3 cellular contexts compared by ENCODE assay signal in genomic region chr11:12608678-12609077, GRCh38.
A peak's percentile ranks its signal among the peaks of the same experiment; 100 is the strongest.
DNase-seq lines count a peak whose midpoint lies in the region; ATAC-seq, FAIRE-seq and TF ChIP-seq lines count a peak whose summit lies in the region.
"Not testable (repeated sequence)": the region's sequence is repeated elsewhere in the genome, so short reads cannot be mapped to it uniquely, and the experiment has no call there.

No MANE protein-coding gene starts in this region.

- H3K27ac Mint-ChIP-seq in neural progenitor cell: not testable (repeated sequence)

- not testable (repeated sequence) for TF ChIP-seq CTCF in HEK293 (tag by site-specific recombination; IDR thresholded peaks at IDR 0.05); K562 (IDR thresholded peaks at IDR 0.05 in 2 of 3, conservative IDR thresholded peaks at IDR 0.05 in 1 of 3; ENCODE audit: insufficient read depth in 2 of 3, low read depth in 1 of 3, low read length in 3 of 3); neural progenitor cell (IDR thresholded peaks at IDR 0.05)

- H3K4me2 ChIP-seq in K562 (ENCODE audit: insufficient read depth, low read length); neural progenitor cell: not testable (repeated sequence)

- in situ Hi-C loops in K562 (cut with MboI): not testable (repeated sequence)

- not testable (repeated sequence) for ATAC-seq in K562

- not testable (repeated sequence) for H3K36me3 ChIP-seq in HEK293 (ENCODE audit: control insufficient read depth in 2 of 2, insufficient read depth in 1 of 2, low read length in 2 of 2); K562 (ENCODE audit: control insufficient read depth, insufficient read depth, low read length); neural progenitor cell

- 68% methylated on average over 4 of the region's 5 CpGs for WGBS in K562 (ENCODE audit: insufficient coverage, low coverage, missing lambda C conversion rate)

- H3K4me3 ChIP-seq in HEK293 (ENCODE audit: low read depth, low read length); K562; neural progenitor cell: not testable (repeated sequence)

- FAIRE-seq in K562 (lab: Jason Lieb, UNC): not testable (repeated sequence)

- H3K36me3 Mint-ChIP-seq in neural progenitor cell: not testable (repeated sequence)

- BruUV-seq in K562 (replicated peaks; lab: Mats Ljungman, UMichigan): not testable (repeated sequence)

- H3K4me1 Mint-ChIP-seq in neural progenitor cell: not testable (repeated sequence)

- TF ChIP-seq RAD21 in K562 (CRISPR knock-in tag; conservative IDR thresholded peaks at IDR 0.05 in 1 of 2, IDR thresholded peaks at IDR 0.05 in 1 of 2): not testable (repeated sequence)

- TF ChIP-seq EP300 in K562 (IDR thresholded peaks at IDR 0.05; ENCODE audit: low read length): not testable (repeated sequence)

- peak overlapping the region; percentile 47 for H3K4me3 Mint-ChIP-seq in neural progenitor cell

- intact Hi-C loops in K562 (cut with micrococcal nuclease): not testable (repeated sequence)

- H3K27ac ChIP-seq in HEK293 (ENCODE audit: extremely low read depth, low read depth, low read length); K562 (ENCODE audit: extremely low read depth, low read depth, low read length); neural progenitor cell: not testable (repeated sequence)

- not testable (repeated sequence) for H3K79me2 ChIP-seq in K562 (ENCODE audit: control insufficient read depth, insufficient read depth, low read length); neural progenitor cell (ENCODE audit: low read depth)

- H3K9me3 ChIP-seq in HEK293 (ENCODE audit: control insufficient read depth, insufficient read depth, low read depth, low read length); K562 (replicated peaks; ENCODE audit: control insufficient read depth, insufficient read depth, low read depth, low read length); neural progenitor cell (ENCODE audit: low read depth): not testable (repeated sequence)

- not testable (repeated sequence) for DNase-seq in K562 (ENCODE audit: extremely low read depth in 1 of 4, low spot score in 3 of 4); neural progenitor cell (ENCODE audit: low spot score)

- not testable (repeated sequence) for H2AFZ ChIP-seq in K562 (ENCODE audit: low read depth, low read length); neural progenitor cell (replicated peaks)

- not testable (repeated sequence) for H3K9ac ChIP-seq in K562 (ENCODE audit: insufficient read depth in 1 of 2, low read depth in 2 of 2, low read length in 2 of 2); neural progenitor cell

- not testable (repeated sequence) for H3K27me3 ChIP-seq in K562 (ENCODE audit: control insufficient read depth in 2 of 2, insufficient read depth in 2 of 2, low read length in 2 of 2); neural progenitor cell

- not testable (repeated sequence) for TF ChIP-seq POLR2A in K562 (conservative IDR thresholded peaks at IDR 0.05)

- CTCF ChIA-PET in HEK293 (lab: Yijun Ruan, JAX); K562 (lab: Yijun Ruan, JAX; ENCODE audit: low intra/inter-chr PET ratio): not testable (repeated sequence)

- POLR2A ChIA-PET in HEK293 (lab: Yijun Ruan, JAX); K562 (lab: Yijun Ruan, JAX): not testable (repeated sequence)

- H3F3A ChIP-seq in neural progenitor cell (ENCODE audit: low read depth): not testable (repeated sequence)

- not testable (repeated sequence) for H4K20me1 ChIP-seq in K562 (replicated peaks; ENCODE audit: control insufficient read depth, insufficient read depth, low read length); neural progenitor cell (ENCODE audit: low read depth)

- H3K9me3 Mint-ChIP-seq in neural progenitor cell: peaks cover 34% of the 10 kb centered on the region

- not testable (repeated sequence) for H3K9me1 ChIP-seq in K562 (ENCODE audit: control insufficient read depth, insufficient read depth, low read length)

- H3K27me3 Mint-ChIP-seq in neural progenitor cell (ENCODE audit: insufficient read depth, low read depth): not testable (repeated sequence)

- not testable (repeated sequence) for H3K4me1 ChIP-seq in HEK293 (ENCODE audit: control insufficient read depth, insufficient read depth, low read length); K562 (replicated peaks in 1 of 2; ENCODE audit: control insufficient read depth in 2 of 2, insufficient read depth in 2 of 2, low read length in 2 of 2); neural progenitor cell

TF ChIP-seq in HEK293, 187 proteins besides CTCF, POLR2A, EP300 and RAD21:
- peak; percentile 75 for TF ChIP-seq ZNF146 (tag by site-specific recombination; IDR thresholded peaks at IDR 0.05)
TF ChIP-seq in HEK293: peak in this region for 1; not testable (repeated sequence) for 186.

TF ChIP-seq in K562, 482 proteins besides CTCF, POLR2A, EP300 and RAD21:
- TF ChIP-seq ZNF146 (CRISPR knock-in tag; IDR thresholded peaks at IDR 0.05; ENCODE audit: unreplicated experiment) (peak; percentile 70), BCOR (IDR thresholded peaks at IDR 0.05) (peak; percentile 61), KDM1A (IDR thresholded peaks at IDR 0.05) (0 out of 4 replicates have a peak, but pooled peaks of 1 of the 2 experiments have one; percentile 19)
